3 cellular contexts compared by ENCODE assay signal in genomic region chr3:185157347-185157746, GRCh38.
TF ChIP-seq lines count a peak whose summit lies in the region.

No MANE protein-coding gene starts in this region.

TF ChIP-seq in GM23338, 12 proteins besides CTCF, POLR2A, EP300 and RAD21:
- no peak for TF ChIP-seq EZH2 (IDR thresholded peaks at IDR 0.05; ENCODE audit: low read depth, unreplicated experiment)
- no peak for TF ChIP-seq NANOG (IDR thresholded peaks at IDR 0.05; ENCODE audit: borderline replicate concordance)
- TF ChIP-seq ZNF331 (CRISPR knock-in tag; IDR thresholded peaks at IDR 0.05; ENCODE audit: low read depth): no peak
- TF ChIP-seq ZNF114 (CRISPR knock-in tag; IDR thresholded peaks at IDR 0.05): no peak
TF ChIP-seq in GM23338: peak in this region for 0.

TF ChIP-seq in IMR-90, 13 proteins besides CTCF, POLR2A, EP300 and RAD21:
- TF ChIP-seq CEBPB (IDR thresholded peaks at IDR 0.05; ENCODE audit: low read depth, low read length) (no peak), ELK1 (IDR thresholded peaks at IDR 0.05; ENCODE audit: borderline replicate concordance, low read depth, low read length) (no peak), MXI1 (IDR thresholded peaks at IDR 0.05; ENCODE audit: borderline replicate concordance, low read depth, low read length) (no peak), MAZ (IDR thresholded peaks at IDR 0.05; ENCODE audit: borderline replicate concordance, low read depth, low read length) (no peak), USF2 (IDR thresholded peaks at IDR 0.05; ENCODE audit: low read depth, low read length) (0 out of 2 replicates have a peak, but pooled peaks have one; percentile 7), CHD1 (IDR thresholded peaks at IDR 0.05; ENCODE audit: low read depth, low read length) (no peak), MAFK (IDR thresholded peaks at IDR 0.05; ENCODE audit: low read depth, low read length) (no peak), SMC3 (IDR thresholded peaks at IDR 0.05; ENCODE audit: low read depth, low read length) (no peak)

TF ChIP-seq in K562, 482 proteins besides CTCF, POLR2A, EP300 and RAD21:
- TF ChIP-seq ZNF583 (CRISPR knock-in tag; IDR thresholded peaks at IDR 0.05) (no peak), NR2C2 (CRISPR knock-in tag; IDR thresholded peaks at IDR 0.05) (no peak), NR2C2 (tag; IDR thresholded peaks at IDR 0.05) (no peak), KHSRP (IDR thresholded peaks at IDR 0.05) (no peak), USF1 (CRISPR knock-in tag; IDR thresholded peaks at IDR 0.05) (peak; percentile 73), NFYB (IDR thresholded peaks at IDR 0.05; ENCODE audit: extremely low read depth, insufficient read length) (peak; percentile 54), BRD4 (IDR thresholded peaks at IDR 0.05) (no peak), GTF2E2 (tag; IDR thresholded peaks at IDR 0.05) (no peak), RBM25 (IDR thresholded peaks at IDR 0.05; ENCODE audit: low read depth, low read length, severe bottlenecking) (peak; percentile 30), ARID3B (CRISPR knock-in tag; IDR thresholded peaks at IDR 0.05; ENCODE audit: borderline replicate concordance) (no peak), SMC3 (conservative IDR thresholded peaks at IDR 0.05; ENCODE audit: insufficient read depth, low read depth, low read length) (no peak), USF2 (CRISPR knock-in tag; IDR thresholded peaks at IDR 0.05) (peak; percentile 50), RAD51 (IDR thresholded peaks at IDR 0.05; ENCODE audit: borderline replicate concordance, low read depth) (peak; percentile 53), ZNF253 (CRISPR knock-in tag; conservative IDR thresholded peaks at IDR 0.05) (no peak), ZNF311 (CRISPR knock-in tag; IDR thresholded peaks at IDR 0.05) (no peak), FOXA1 (IDR thresholded peaks at IDR 0.05; ENCODE audit: borderline replicate concordance) (no peak), ZNF507 (tag; conservative IDR thresholded peaks at IDR 0.05) (no peak), KLF13 (tag; IDR thresholded peaks at IDR 0.05; ENCODE audit: borderline replicate concordance, low read depth) (no peak), ZBED1 (IDR thresholded peaks at IDR 0.05) (no peak), XRCC5 (IDR thresholded peaks at IDR 0.05; ENCODE audit: low read depth, low read length) (no peak), MEIS2 (IDR thresholded peaks at IDR 0.05; ENCODE audit: partially characterized antibody) (no peak), LARP7 (IDR thresholded peaks at IDR 0.05) (no peak), ZNF586 (CRISPR knock-in tag; conservative IDR thresholded peaks at IDR 0.05) (no peak), CBX2 (IDR thresholded peaks at IDR 0.05; ENCODE audit: insufficient read depth, low read length, poor library complexity, severe bottlenecking) (no peak), LEF1 (IDR thresholded peaks at IDR 0.05) (no peak), RBM34 (IDR thresholded peaks at IDR 0.05; ENCODE audit: borderline replicate concordance, insufficient read depth, low read length) (no peak), IFI16 (CRISPR knock-in tag; IDR thresholded peaks at IDR 0.05) (no peak), GABPB1 (CRISPR knock-in tag; IDR thresholded peaks at IDR 0.05) (no peak), ZNF274 (IDR thresholded peaks at IDR 0.05; ENCODE audit: borderline replicate concordance, low read depth, low read length) (no peak)
TF ChIP-seq in K562: peak in this region for 5.
